ENCODE assay signal across 9 cellular contexts in genomic region chr7:70663680-70664079, GRCh38.
"Had no signal": no experiment of that assay in that cellular context is flagged by ENCODE, and none has a peak within 500 bp of the region (broad histone marks: within the 10 kb centered on the region; RNA-seq: fewer than 3 reads in every experiment).

No MANE protein-coding gene starts in this region.

- H3K27me3 Mint-ChIP-seq: IgD-negative memory B cell had no signal

- H3K4me3 ChIP-seq: K562 had no signal

- ATAC-seq: HepG2, K562 had no signal

- H3K27ac ChIP-seq: HL-60, KMS-11 had no signal

- H3K36me3 Mint-ChIP-seq: IgD-negative memory B cell had no signal

- FAIRE-seq: HepG2, HTR-8/SVneo, K562 had no signal

- H3K9ac ChIP-seq: KMS-11 had no signal

- H3K9me3 Mint-ChIP-seq: IgD-negative memory B cell had no signal

- H3K4me3 Mint-ChIP-seq: IgD-negative memory B cell had no signal

- H3K4me2 ChIP-seq: KMS-11 had no signal

- DNase-seq: IMR-90, KBM-7, KG1 had no signal

- H3K27ac Mint-ChIP-seq: IgD-negative memory B cell had no signal
